Comparison of ENCODE assay signal across 1 cellular context in genomic region chr19:16996838-16997490, GRCh38.
TF ChIP-seq lines count a peak whose summit lies in the region.
"Not testable (repeated sequence)": the region's sequence is repeated elsewhere in the genome, so short reads cannot be mapped to it uniquely, and the experiment has no call there.

No MANE protein-coding gene starts in this region.

TF ChIP-seq in K562, 482 proteins besides CTCF, POLR2A, EP300 and RAD21 (continued from another document):
- TF ChIP-seq, protein P1, sequence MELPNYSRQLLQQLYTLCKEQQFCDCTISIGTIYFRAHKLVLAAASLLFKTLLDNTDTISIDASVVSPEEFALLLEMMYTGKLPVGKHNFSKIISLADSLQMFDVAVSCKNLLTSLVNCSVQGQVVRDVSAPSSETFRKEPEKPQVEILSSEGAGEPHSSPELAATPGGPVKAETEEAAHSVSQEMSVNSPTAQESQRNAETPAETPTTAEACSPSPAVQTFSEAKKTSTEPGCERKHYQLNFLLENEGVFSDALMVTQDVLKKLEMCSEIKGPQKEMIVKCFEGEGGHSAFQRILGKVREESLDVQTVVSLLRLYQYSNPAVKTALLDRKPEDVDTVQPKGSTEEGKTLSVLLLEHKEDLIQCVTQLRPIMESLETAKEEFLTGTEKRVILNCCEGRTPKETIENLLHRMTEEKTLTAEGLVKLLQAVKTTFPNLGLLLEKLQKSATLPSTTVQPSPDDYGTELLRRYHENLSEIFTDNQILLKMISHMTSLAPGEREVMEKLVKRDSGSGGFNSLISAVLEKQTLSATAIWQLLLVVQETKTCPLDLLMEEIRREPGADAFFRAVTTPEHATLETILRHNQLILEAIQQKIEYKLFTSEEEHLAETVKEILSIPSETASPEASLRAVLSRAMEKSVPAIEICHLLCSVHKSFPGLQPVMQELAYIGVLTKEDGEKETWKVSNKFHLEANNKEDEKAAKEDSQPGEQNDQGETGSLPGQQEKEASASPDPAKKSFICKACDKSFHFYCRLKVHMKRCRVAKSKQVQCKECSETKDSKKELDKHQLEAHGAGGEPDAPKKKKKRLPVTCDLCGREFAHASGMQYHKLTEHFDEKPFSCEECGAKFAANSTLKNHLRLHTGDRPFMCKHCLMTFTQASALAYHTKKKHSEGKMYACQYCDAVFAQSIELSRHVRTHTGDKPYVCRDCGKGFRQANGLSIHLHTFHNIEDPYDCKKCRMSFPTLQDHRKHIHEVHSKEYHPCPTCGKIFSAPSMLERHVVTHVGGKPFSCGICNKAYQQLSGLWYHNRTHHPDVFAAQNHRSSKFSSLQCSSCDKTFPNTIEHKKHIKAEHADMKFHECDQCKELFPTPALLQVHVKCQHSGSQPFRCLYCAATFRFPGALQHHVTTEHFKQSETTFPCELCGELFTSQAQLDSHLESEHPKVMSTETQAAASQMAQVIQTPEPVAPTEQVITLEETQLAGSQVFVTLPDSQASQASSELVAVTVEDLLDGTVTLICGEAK (IDR thresholded peaks at IDR 0.05): peak; percentile 80
- TF ChIP-seq, protein P1 (CRISPR knock-in tag; IDR thresholded peaks at IDR 0.05): not testable (repeated sequence)
- TF ChIP-seq ZNF316 (IDR thresholded peaks at IDR 0.05) (peak; percentile 66), CXXC5 (CRISPR knock-in tag; IDR thresholded peaks at IDR 0.05) (peak; percentile 25; the same call in 1 of the 2 replicates)
TF ChIP-seq in K562: peak in this region for 11; not testable (repeated sequence) for 471.
